In the genomic region with DNA sequence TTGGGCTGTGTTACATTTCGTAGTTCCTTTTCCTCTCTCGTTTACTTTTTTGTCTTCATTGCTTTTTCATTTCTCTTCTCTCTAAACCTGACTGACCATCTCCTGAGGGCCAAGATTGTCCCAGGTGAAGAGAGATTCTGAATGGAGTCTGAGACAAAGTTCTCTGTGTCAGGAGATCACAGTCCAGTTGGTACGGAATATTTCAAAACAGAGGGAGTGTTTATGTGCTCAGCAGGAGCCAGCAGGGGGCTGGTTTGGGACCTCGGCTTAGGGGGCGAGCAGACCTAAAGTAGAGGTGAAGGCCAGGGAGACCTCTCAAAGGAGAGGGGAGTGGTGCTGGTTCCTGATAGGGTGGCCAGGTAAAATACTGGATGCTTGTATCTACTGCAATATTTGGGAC, we compare ENCODE assay signal across 27 cellular contexts. TPM values are rescaled to one million over a fixed set of nuclear protein-coding genes. Genes with fewer than 3 reads are reported as not detected.
"Had no signal": no experiment of that assay in that cellular context is flagged by ENCODE, and none has a peak within 500 bp of the region (broad histone marks: within the 10 kb centered on the region; RNA-seq: fewer than 3 reads in every experiment).

No MANE protein-coding gene starts in this region.

- ATAC-seq: activated naive CD4-positive, alpha-beta T cell treated with anti-CD3 and anti-CD28 coated beads, Interleukin-2, amount 50 U/mL, for 72 hours; activated naive CD8-positive, alpha-beta T cell treated with anti-CD3 and anti-CD28 coated beads, Interleukin-2, amount 50 U/mL, for 24 hours; activated T-cell treated with anti-CD3 and anti-CD28 coated beads, Interleukin-2, amount 50 U/mL, for 4 hours; body of pancreas; T-cell had no signal

- H3K9me3 Mint-ChIP-seq: activated CD4-positive, alpha-beta memory T cell treated with anti-CD3 and anti-CD28 coated beads for 36 hours; activated CD4-positive, alpha-beta T cell treated with anti-CD3 and anti-CD28 coated beads, Interleukin-2, amount 10 ng/mL, durations not matched to agents 7 days and 5 days; activated naive CD4-positive, alpha-beta T cell treated with anti-CD3 and anti-CD28 coated beads, Interleukin-2, amount 50 U/mL, for 72 hours; activated naive CD8-positive, alpha-beta T cell treated with anti-CD3 and anti-CD28 coated beads, Interleukin-2, amount 50 U/mL, for 24 hours; activated T-cell treated with anti-CD3 and anti-CD28 coated beads, Interleukin-2, amount 50 U/mL, for 4 hours; T-cell had no signal

- H3K36me3 Mint-ChIP-seq: activated CD4-positive, alpha-beta memory T cell treated with anti-CD3 and anti-CD28 coated beads for 36 hours; activated naive CD4-positive, alpha-beta T cell treated with anti-CD3 and anti-CD28 coated beads, Interleukin-2, amount 50 U/mL, for 72 hours; T-cell had no signal

- H3K4me3 Mint-ChIP-seq: activated CD4-positive, alpha-beta memory T cell treated with anti-CD3 and anti-CD28 coated beads for 36 hours; activated CD4-positive, alpha-beta T cell treated with anti-CD3 and anti-CD28 coated beads, Interleukin-2, amount 10 ng/mL, durations not matched to agents 7 days and 5 days; activated naive CD8-positive, alpha-beta T cell treated with anti-CD3 and anti-CD28 coated beads, Interleukin-2, amount 50 U/mL, for 24 hours; activated T-cell treated with anti-CD3 and anti-CD28 coated beads, Interleukin-2, amount 50 U/mL, for 4 hours; T-cell had no signal

- H3K27me3 ChIP-seq: ascending aorta, body of pancreas, MG63 had no signal

- H3K27ac Mint-ChIP-seq: activated CD4-positive, alpha-beta memory T cell treated with anti-CD3 and anti-CD28 coated beads for 36 hours; activated CD4-positive, alpha-beta T cell treated with anti-CD3 and anti-CD28 coated beads, Interleukin-2, amount 10 ng/mL, durations not matched to agents 7 days and 5 days; activated naive CD4-positive, alpha-beta T cell treated with anti-CD3 and anti-CD28 coated beads, Interleukin-2, amount 50 U/mL, for 72 hours; activated naive CD8-positive, alpha-beta T cell treated with anti-CD3 and anti-CD28 coated beads, Interleukin-2, amount 50 U/mL, for 24 hours had no signal

- H3K4me3 ChIP-seq: ascending aorta, body of pancreas, MG63 had no signal

- H3K9me3 ChIP-seq: ascending aorta, body of pancreas, MG63 had no signal

- H3K27ac ChIP-seq: ascending aorta, body of pancreas, VCaP had no signal

- H3K36me3 ChIP-seq: ascending aorta, MG63 had no signal

- DNase-seq: activated CD4-positive, alpha-beta memory T cell treated with anti-CD3 and anti-CD28 coated beads for 36 hours; activated CD4-positive, alpha-beta T cell treated with anti-CD3 and anti-CD28 coated beads, Interleukin-2, amount 10 ng/mL, durations not matched to agents 7 days and 5 days; activated CD4-positive, CD25-positive, alpha-beta regulatory T cell; activated CD8-positive, alpha-beta memory T cell treated with anti-CD3 and anti-CD28 coated beads for 24 hours; activated effector memory CD4-positive, alpha-beta T cell treated with anti-CD3 and anti-CD28 coated beads, Interleukin-2, amount 50 U/mL, for 16 hours; activated naive CD4-positive, alpha-beta T cell treated with Interleukin-2 at 50 U/mL for 16 hours; activated naive CD8-positive, alpha-beta T cell treated with anti-CD3 and anti-CD28 coated beads, Interleukin-2, amount 50 U/mL, for 24 hours; activated T-cell treated with anti-CD3 and anti-CD28 coated beads, Interleukin-2, amount 50 U/mL, for 4 hours; amniotic stem cell; body of pancreas; MG63; NCI-H1092 treated with DMSO at 0.1 percent for 48 hours; NCI-H1417 treated with DMSO at 0.1 percent for 48 hours; NCI-H1694; NCI-H2029; NCI-H2107; NCI-H2171 treated with DMSO at 0.1 percent for 48 hours; NCI-H226; NCI-H510A; NCI-H526 treated with DMSO at 0.1 percent for 48 hours; NCI-H82; SHP77; T-cell had no signal

RNA-seq across cellular contexts. Expression of gene ACOX2, which starts 51.0 kb away (rescaled TPM):
- total RNA-seq: activated CD4-positive, alpha-beta memory T cell treated with anti-CD3 and anti-CD28 coated beads for 36 hours; activated CD4-positive, alpha-beta T cell treated with anti-CD3 and anti-CD28 coated beads, Interleukin-2, amount 10 ng/mL, durations not matched to agents 7 days and 5 days; activated naive CD4-positive, alpha-beta T cell treated with anti-CD3 and anti-CD28 coated beads, Interleukin-2, amount 50 U/mL, for 72 hours; activated T-cell treated with anti-CD3 and anti-CD28 coated beads, Interleukin-2, amount 50 U/mL, for 4 hours; T-helper 2 cell treated with Interferon-gamma antibody and Interleukin-4, amounts not matched to agents 100 ng/mL and 5 ng/mL, for 36 hours had no signal
